ENCODE assay signal across 8 cellular contexts in genomic region chr4:92387459-92388069, GRCh38.
DNase-seq lines count a peak whose midpoint lies in the region; ATAC-seq and TF ChIP-seq lines count a peak whose summit lies in the region.

No MANE protein-coding gene starts in this region.

- H3K4me3 ChIP-seq in GM12865 (ENCODE audit: low read depth, low read length) (no peak overlapping the region), right cardiac atrium (ENCODE audit: low read length) (no peak overlapping the region)

- H3K4me1 ChIP-seq in right cardiac atrium (ENCODE audit: control insufficient read depth, insufficient read depth, low read length) = no peaks in the 10 kb centered on the region

- H3K4me1 Mint-ChIP-seq in type B pancreatic cell (ENCODE audit: unreplicated experiment) = peaks cover 3% of the 10 kb centered on the region
- no peaks in the 10 kb centered on the region for H3K4me1 Mint-ChIP-seq in activated naive CD4-positive, alpha-beta T cell treated with anti-CD3 and anti-CD28 coated beads for 36 hours (ENCODE audit: low read depth)

- peak; percentile 54 for DNase-seq in GM12865 (ENCODE audit: low read depth)
- DNase-seq in KBM-7 = peak; percentile 72
- peak; percentile 42 for DNase-seq in SW480 (ENCODE audit: low spot score)
- DNase-seq in right cardiac atrium = no peak
- DNase-seq in type B pancreatic cell (ENCODE audit: extremely low spot score, unreplicated experiment) = no peak
- no peak for DNase-seq in activated naive CD4-positive, alpha-beta T cell treated with anti-CD3 and anti-CD28 coated beads for 36 hours
- DNase-seq in activated gamma-delta T cell treated with Interleukin-2 at 50 U/mL for 16 hours = no peak

- intact Hi-C loops in right cardiac atrium (cut with DNase I) = no loop called here
- intact Hi-C loops in activated naive CD4-positive, alpha-beta T cell treated with anti-CD3 and anti-CD28 coated beads for 36 hours (cut with micrococcal nuclease) = loop anchor here (2.0 kb wide), 1 partner anchor 1969 kb away; no protein-coding TSS in a partner anchor

- no peaks in the 10 kb centered on the region for H3K27me3 ChIP-seq in right cardiac atrium (ENCODE audit: control insufficient read depth, insufficient read depth)

- 97% methylated on average over 1 of the region's 1 CpG for WGBS in right cardiac atrium

- no peak overlapping the region for H3K27ac ChIP-seq in right cardiac atrium (ENCODE audit: low read length)

- no peaks in the 10 kb centered on the region for H3K9me3 ChIP-seq in right cardiac atrium (ENCODE audit: control insufficient read depth, low read length)

- no peaks in the 10 kb centered on the region for H3K9me3 Mint-ChIP-seq in type B pancreatic cell
- H3K9me3 Mint-ChIP-seq in activated naive CD4-positive, alpha-beta T cell treated with anti-CD3 and anti-CD28 coated beads for 36 hours = peaks cover 3% of the 10 kb centered on the region

- ATAC-seq in GM21737 (IDR thresholded peaks at IDR 0.05; ENCODE audit: unreplicated experiment) (peak; percentile 55), right cardiac atrium (peak; percentile 45 to 56)

- CTCF ChIA-PET in activated naive CD4-positive, alpha-beta T cell treated with anti-CD3 and anti-CD28 coated beads for 36 hours (lab: Charles Lee) = interaction anchor here (1.3 kb wide), 1 partner anchor 12 kb away, joined by 4 read pairs; no protein-coding TSS in a partner anchor

- no peaks in the 10 kb centered on the region for H3K36me3 Mint-ChIP-seq in type B pancreatic cell
- no peaks in the 10 kb centered on the region for H3K36me3 Mint-ChIP-seq in activated naive CD4-positive, alpha-beta T cell treated with anti-CD3 and anti-CD28 coated beads for 36 hours (ENCODE audit: low read depth)

- no peaks in the 10 kb centered on the region for H3K27me3 Mint-ChIP-seq in type B pancreatic cell
- H3K27me3 Mint-ChIP-seq in activated naive CD4-positive, alpha-beta T cell treated with anti-CD3 and anti-CD28 coated beads for 36 hours (ENCODE audit: low read depth) = no peaks in the 10 kb centered on the region

- H3K4me3 Mint-ChIP-seq in type B pancreatic cell = no peak overlapping the region
- no peak overlapping the region for H3K4me3 Mint-ChIP-seq in activated naive CD4-positive, alpha-beta T cell treated with anti-CD3 and anti-CD28 coated beads for 36 hours

- in situ Hi-C loops in KBM-7 (cut with MboI; ENCODE audit: low pct_unique_long_range_greater_than_20kb, low sequenced_read_pairs) = no loop called here

- H3K27ac Mint-ChIP-seq in type B pancreatic cell = no peak overlapping the region
- H3K27ac Mint-ChIP-seq in activated naive CD4-positive, alpha-beta T cell treated with anti-CD3 and anti-CD28 coated beads for 36 hours = no peak overlapping the region

- TF ChIP-seq CTCF in GM12865 (IDR thresholded peaks at IDR 0.05; ENCODE audit: insufficient read depth, low read depth, low read length, missing control alignments) = peak; percentile 55
- TF ChIP-seq CTCF in type B pancreatic cell (conservative IDR thresholded peaks at IDR 0.05) = peak; percentile 80

Comparison
In these comparisons a context has a peak if more than half of its experiments do, and no peak if none do; other contexts are left out.
1. DNase-seq: peak in GM12865 (single experiment), KBM-7 (single experiment) and SW480 (single experiment); none in right cardiac atrium (0 of 3), type B pancreatic cell (single experiment), activated naive CD4-positive, alpha-beta T cell treated with anti-CD3 and anti-CD28 coated beads for 36 hours (single experiment) and activated gamma-delta T cell treated with Interleukin-2 at 50 U/mL for 16 hours (single experiment).